In genomic region chr2:179825494-179825893, GRCh38 we compare ENCODE assay signal across 19 cellular contexts. TPM values are rescaled to one million over a fixed set of nuclear protein-coding genes. Genes with fewer than 3 reads are reported as not detected.
DNase-seq lines count a peak whose midpoint lies in the region; ATAC-seq, FAIRE-seq and TF ChIP-seq lines count a peak whose summit lies in the region.
"Had no signal": no experiment of that assay in that cellular context is flagged by ENCODE, and none has a peak within 500 bp of the region (broad histone marks: within the 10 kb centered on the region; RNA-seq: fewer than 3 reads in every experiment).

No MANE protein-coding gene starts in this region.

- no peak for TF ChIP-seq RAD21 in K562 (CRISPR knock-in tag; conservative IDR thresholded peaks at IDR 0.05 in 1 of 2, IDR thresholded peaks at IDR 0.05 in 1 of 2)

- H3K36me3 ChIP-seq in HEK293 (ENCODE audit: control insufficient read depth in 2 of 2, insufficient read depth in 1 of 2, low read length in 2 of 2) (no peaks in the 10 kb centered on the region), K562 (ENCODE audit: control insufficient read depth, insufficient read depth, low read length) (no peaks in the 10 kb centered on the region)
- H3K36me3 ChIP-seq in effector memory CD4-positive, alpha-beta T cell (ENCODE audit: control insufficient read depth, insufficient read depth, low read length) = no peaks in the 10 kb centered on the region

- H3K9me3 ChIP-seq in HEK293 (ENCODE audit: control insufficient read depth, insufficient read depth, low read depth, low read length) (no peaks in the 10 kb centered on the region), K562 (replicated peaks; ENCODE audit: control insufficient read depth, insufficient read depth, low read depth, low read length) (no peaks in the 10 kb centered on the region)
- no peaks in the 10 kb centered on the region for H3K9me3 ChIP-seq in effector memory CD4-positive, alpha-beta T cell (ENCODE audit: control insufficient read depth, low read length)
- H3K9me3 ChIP-seq: A549 had no signal

- TF ChIP-seq EP300 in K562 (IDR thresholded peaks at IDR 0.05; ENCODE audit: low read length) = no peak

- H3K9me1 ChIP-seq in K562 (ENCODE audit: control insufficient read depth, insufficient read depth, low read length) = no peaks in the 10 kb centered on the region

- H3K4me3 ChIP-seq in HEK293 (ENCODE audit: low read depth, low read length) (no peak overlapping the region), NB4 (ENCODE audit: low read depth, low read length) (no peak overlapping the region), K562 (no peak overlapping the region)
- no peak overlapping the region for H3K4me3 ChIP-seq in effector memory CD4-positive, alpha-beta T cell (ENCODE audit: insufficient read depth, low read depth, low read length, poor library complexity, severe bottlenecking)
- H3K4me3 ChIP-seq: A549 had no signal

- H3K27ac ChIP-seq in HEK293 (ENCODE audit: extremely low read depth, low read depth, low read length) (no peak overlapping the region), K562 (ENCODE audit: extremely low read depth, low read depth, low read length) (no peak overlapping the region)
- H3K27ac ChIP-seq in effector memory CD4-positive, alpha-beta T cell (ENCODE audit: insufficient read depth, low read length, poor library complexity, severe bottlenecking) = no peak overlapping the region
- H3K27ac ChIP-seq: A549 had no signal

- WGBS in K562 (ENCODE audit: insufficient coverage, low coverage, missing lambda C conversion rate) = 3% methylated on average over 3 of the region's 3 CpGs

- H3K27me3 ChIP-seq in K562 (ENCODE audit: control insufficient read depth in 2 of 2, insufficient read depth in 2 of 2, low read length in 2 of 2) = no peaks in the 10 kb centered on the region
- no peaks in the 10 kb centered on the region for H3K27me3 ChIP-seq in effector memory CD4-positive, alpha-beta T cell (replicated peaks; ENCODE audit: control insufficient read depth, insufficient read depth, low read length, poor library complexity, severe bottlenecking)

- ATAC-seq in K562 (peak; percentile 86), GM19397 (IDR thresholded peaks at IDR 0.05; ENCODE audit: unreplicated experiment) (no peak)
- ATAC-seq: A549; stimulated activated naive CD8-positive, alpha-beta T cell treated with anti-CD3 and anti-CD28 coated beads, Interleukin-15, amount 100 ng/mL, for 72 hours had no signal

- H3K4me1 ChIP-seq in HEK293 (ENCODE audit: control insufficient read depth, insufficient read depth, low read length) (peaks cover 12% of the 10 kb centered on the region), K562 (replicated peaks in 1 of 2; ENCODE audit: control insufficient read depth in 2 of 2, insufficient read depth in 2 of 2, low read length in 2 of 2) (no peaks in the 10 kb centered on the region)
- no peaks in the 10 kb centered on the region for H3K4me1 ChIP-seq in effector memory CD4-positive, alpha-beta T cell (ENCODE audit: control insufficient read depth, insufficient read depth, low read length, poor library complexity, severe bottlenecking)
- H3K4me1 ChIP-seq: A549 had no signal

- POLR2A ChIA-PET in HEK293 (lab: Yijun Ruan, JAX) (no interaction called here), K562 (lab: Yijun Ruan, JAX) (interaction anchor here (1.4 kb wide), 1 partner anchor 12 kb away, joined by 4 read pairs; no protein-coding TSS in a partner anchor)

- H3K79me2 ChIP-seq in K562 (ENCODE audit: control insufficient read depth, insufficient read depth, low read length) = no peaks in the 10 kb centered on the region

- TF ChIP-seq POLR2A in NB4 (IDR thresholded peaks at IDR 0.05; ENCODE audit: extremely low read depth, insufficient read length) (no peak), K562 (conservative IDR thresholded peaks at IDR 0.05) (no peak)

- TF ChIP-seq CTCF in HEK293 (tag by site-specific recombination; IDR thresholded peaks at IDR 0.05) (no peak), NB4 (IDR thresholded peaks at IDR 0.05; ENCODE audit: low read depth, low read length) (no peak), K562 (IDR thresholded peaks at IDR 0.05 in 2 of 3, conservative IDR thresholded peaks at IDR 0.05 in 1 of 3; ENCODE audit: insufficient read depth in 2 of 3, low read depth in 1 of 3, low read length in 3 of 3) (no peak)

- intact Hi-C loops in K562 (cut with micrococcal nuclease) = no loop called here

- CTCF ChIA-PET in HEK293 (lab: Yijun Ruan, JAX) (no interaction called here), K562 (lab: Yijun Ruan, JAX; ENCODE audit: low intra/inter-chr PET ratio) (no interaction called here)

- peak overlapping the region; percentile 11; the same call in 1 of the 2 replicates for H3K4me2 ChIP-seq in K562 (ENCODE audit: insufficient read depth, low read length)
- H3K4me2 ChIP-seq: A549 had no signal

- H4K20me1 ChIP-seq in K562 (replicated peaks; ENCODE audit: control insufficient read depth, insufficient read depth, low read length) = no peaks in the 10 kb centered on the region

- no peak overlapping the region for H3K9ac ChIP-seq in K562 (ENCODE audit: insufficient read depth in 1 of 2, low read depth in 2 of 2, low read length in 2 of 2)

- H2AFZ ChIP-seq in K562 (ENCODE audit: low read depth, low read length) = peak overlapping the region; percentile 37

- DNase-seq in A172 (ENCODE audit: low spot score) = peak; percentile 29
- peak; percentile 42 for DNase-seq in NB4 (ENCODE audit: low read depth)
- peak in 2 of 4 experiments; percentile 28 to 60 for DNase-seq in K562 (ENCODE audit: extremely low read depth in 1 of 4, low spot score in 3 of 4)
- no peak for DNase-seq in DMS79 treated with DMSO at 0.1 percent for 48 hours (lab: John Stamatoyannopoulos, UW)
- no peak for DNase-seq in central memory CD4-positive, alpha-beta T cell
- DNase-seq in effector memory CD4-positive, alpha-beta T cell = no peak
- DNase-seq: activated effector memory CD4-positive, alpha-beta T cell treated with anti-CD3 and anti-CD28 coated beads, Interleukin-2, amount 50 U/mL, for 16 hours; CD4-positive, alpha-beta memory T cell; foreskin melanocyte; GF-D8; occipital lobe; SHP77; stimulated activated naive CD8-positive, alpha-beta T cell treated with anti-CD3 and anti-CD28 coated beads, Interleukin-15, amount 100 ng/mL, for 72 hours had no signal

- in situ Hi-C loops in K562 (cut with MboI) = no loop called here

- BruUV-seq in K562 (replicated peaks; lab: Mats Ljungman, UMichigan) = no TSS peak

- FAIRE-seq in K562 (lab: Jason Lieb, UNC) = peak; percentile 63
- FAIRE-seq: A549, TTC549 had no signal

TF ChIP-seq in HEK293, 187 proteins besides CTCF, POLR2A, EP300 and RAD21 (continues in another document):
- TF ChIP-seq BCL11A (tag by site-specific recombination; IDR thresholded peaks at IDR 0.05; ENCODE audit: low read depth) = no peak
- 0 out of 2 replicates have a peak, but pooled peaks have one; percentile 23 for TF ChIP-seq YY2 (tag by site-specific recombination; IDR thresholded peaks at IDR 0.05)
- no peak for TF ChIP-seq ZNF560 (tag by site-specific recombination; IDR thresholded peaks at IDR 0.05; ENCODE audit: borderline replicate concordance)
- no peak for TF ChIP-seq ZNF555 (tag by site-specific recombination; conservative IDR thresholded peaks at IDR 0.05)
- 0 out of 2 replicates have a peak, but pooled peaks have one; percentile 18 for TF ChIP-seq ZNF843 (tag by site-specific recombination; IDR thresholded peaks at IDR 0.05)
- TF ChIP-seq ZNF777 (tag by site-specific recombination; IDR thresholded peaks at IDR 0.05; ENCODE audit: borderline replicate concordance) = no peak
- no peak for TF ChIP-seq ZBTB21 (tag by site-specific recombination; IDR thresholded peaks at IDR 0.05)
- TF ChIP-seq ZNF155 (tag by site-specific recombination; IDR thresholded peaks at IDR 0.05) = no peak

TF ChIP-seq in K562, 482 proteins besides CTCF, POLR2A, EP300 and RAD21 (continues in another document):
- TF ChIP-seq CTBP1 (IDR thresholded peaks at IDR 0.05; ENCODE audit: borderline replicate concordance) = peak; percentile 75; the same call in 1 of the 2 replicates
- TF ChIP-seq U2AF1 (optimal IDR thresholded peaks at IDR 0.05; ENCODE audit: low read depth, low read length) = no peak
- no peak for TF ChIP-seq CBFB (CRISPR knock-in tag; IDR thresholded peaks at IDR 0.05)
- no peak for TF ChIP-seq KLF6 (CRISPR knock-in tag; IDR thresholded peaks at IDR 0.05; ENCODE audit: borderline replicate concordance)
- TF ChIP-seq ETV6 (IDR thresholded peaks at IDR 0.05; ENCODE audit: borderline replicate concordance in 1 of 2, low read depth in 2 of 2, low read length in 1 of 2) = no peak
- no peak for TF ChIP-seq ETV6 (CRISPR knock-in tag; IDR thresholded peaks at IDR 0.05; ENCODE audit: borderline replicate concordance)

RNA-seq across cellular contexts. Expression of gene ZNF385B, which starts 35.9 kb away (rescaled TPM):
- 0.22 TPM in 1 of 2 replicates, not detected in the other for total RNA-seq in A172 (2014; rRNA removed; shearing (Covaris generic))
- total RNA-seq in K562 (2011; cell fraction: chromatin; rRNA removed; ENCODE audit: low replicate concordance) = 1.5 TPM in 1 of 2 replicates, not detected in the other
- 0.50 TPM in 1 of 2 replicates, not detected in the other for total RNA-seq in K562 (2011; cell fraction: nucleolus; rRNA removed)
- total RNA-seq in K562 (2011; cell fraction: nucleoplasm; rRNA removed) = not detected in 2 replicates
- not detected in 2 replicates for total RNA-seq in K562 (2014; rRNA removed)
- not detected in 2 replicates for total RNA-seq in K562 (2014; rRNA removed; fragmentation: Illumina TruSeq; extraction: Trizol)
- total RNA-seq in K562 (2015; rRNA removed; fragmentation: Illumina TruSeq; extraction: Trizol) = not detected in 2 replicates
- total RNA-seq in K562 (2021) = not detected in 2 replicates
- polyA plus RNA-seq in K562 (2011; rRNA removed) = not detected in 2 replicates
- polyA plus RNA-seq in K562 (2011; cell fraction: cytosol; rRNA removed) = not detected in 2 replicates
- polyA plus RNA-seq in K562 (2011; cell fraction: nucleus; rRNA removed) = not detected in 2 replicates
- polyA plus RNA-seq in K562 (2012) = not detected in 2 replicates
- polyA plus RNA-seq in K562 (2014; fragmentation: Illumina TruSeq; extraction: Trizol) = not detected in 2 replicates
- not detected for polyA plus RNA-seq in K562 (2014; fragmentation: Nextera tagmentation; extraction: Ambion mirVana)
- 0.50 TPM in 1 of 2 replicates, not detected in the other for polyA plus RNA-seq in K562 (2014; rRNA removed)
- polyA minus RNA-seq in K562 (2011; rRNA and poly(A)+ RNA removed) = not detected in 2 replicates
- not detected in 2 replicates for polyA minus RNA-seq in K562 (2011; cell fraction: cytosol; rRNA and poly(A)+ RNA removed)
- not detected in 2 replicates for polyA minus RNA-seq in K562 (2011; cell fraction: nucleus; rRNA and poly(A)+ RNA removed)
- total RNA-seq: activated CD8-positive, alpha-beta memory T cell treated with anti-CD3 and anti-CD28 coated beads for 36 hours; CD4-positive, alpha-beta memory T cell; lung microvascular endothelial cell had no signal
- polyA plus RNA-seq: A549; CD4-positive, alpha-beta memory T cell had no signal

Comparison
In these comparisons a context has a peak if more than half of its experiments do, and no peak if none do; other contexts are left out.
1. DNase-seq: peak in A172 (single experiment) and NB4 (single experiment); none in DMS79 treated with DMSO at 0.1 percent for 48 hours (single experiment), central memory CD4-positive, alpha-beta T cell (single experiment) and effector memory CD4-positive, alpha-beta T cell (0 of 3).